In the genomic region with DNA sequence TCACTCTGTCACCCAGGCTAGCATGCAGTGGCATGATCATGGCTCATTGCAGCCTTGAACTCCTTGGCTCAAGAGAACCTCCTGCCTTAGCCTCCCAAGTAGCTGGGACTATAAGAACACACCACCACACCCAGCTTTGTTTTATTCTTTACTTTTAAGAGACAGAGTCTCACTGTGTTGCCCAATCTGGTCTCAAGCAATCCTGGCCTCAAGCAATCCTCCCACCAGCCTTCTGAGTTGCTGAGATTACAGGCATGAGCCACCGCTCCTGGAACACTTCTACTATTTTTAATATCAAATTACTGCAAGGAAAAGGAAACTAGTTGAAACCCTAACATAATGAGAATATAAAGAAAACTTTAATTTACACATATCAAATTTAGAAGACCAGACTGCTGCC, we compare ENCODE assay signal across 27 cellular contexts.
"Had no signal": no experiment of that assay in that cellular context is flagged by ENCODE, and none has a peak within 500 bp of the region (broad histone marks: within the 10 kb centered on the region; RNA-seq: fewer than 3 reads in every experiment).

No MANE protein-coding gene starts in this region.

- H3K27me3 ChIP-seq: colonic mucosa had no signal

- H3K27me3 Mint-ChIP-seq: activated B cell treated with CpG ODN at 0.5 μM for 24 hours, T-helper 17 cell had no signal

- H3K4me1 Mint-ChIP-seq: activated B cell treated with CpG ODN at 0.5 μM for 24 hours; activated naive CD4-positive, alpha-beta T cell treated with anti-CD3 and anti-CD28 coated beads, Interleukin-2, amount 50 U/mL, for 24 hours; activated naive CD8-positive, alpha-beta T cell treated with anti-CD3 and anti-CD28 coated beads for 36 hours; activated naive CD8-positive, alpha-beta T cell treated with anti-CD3 and anti-CD28 coated beads, Interleukin-2, amount 50 U/mL, for 24 hours; activated T-helper 17 cell treated with anti-CD3 and anti-CD28 coated beads, Interleukin-2, amount 50 U/mL, for 72 hours; T-helper 17 cell had no signal

- H3K9me3 Mint-ChIP-seq: T-helper 2 cell treated with Interferon-gamma antibody and Interleukin-4, amounts not matched to agents 5 μg/mL and 100 μg/mL, for 36 hours had no signal

- H3K36me3 ChIP-seq: colonic mucosa, WERI-Rb-1 had no signal

- H3K4me3 Mint-ChIP-seq: activated B cell treated with CpG ODN at 0.5 μM for 24 hours; activated CD8-positive, alpha-beta T cell treated with anti-CD3 and anti-CD28 coated beads for 36 hours; activated naive CD4-positive, alpha-beta T cell treated with anti-CD3 and anti-CD28 coated beads for 36 hours; activated naive CD4-positive, alpha-beta T cell treated with anti-CD3 and anti-CD28 coated beads, Interleukin-2, amount 50 U/mL, for 24 hours; activated naive CD8-positive, alpha-beta T cell treated with anti-CD3 and anti-CD28 coated beads for 36 hours; activated naive CD8-positive, alpha-beta T cell treated with anti-CD3 and anti-CD28 coated beads, Interleukin-2, amount 50 U/mL, for 24 hours; activated T-cell treated with anti-CD3 and anti-CD28 coated beads, Interleukin-2, amount 50 U/mL, for 4 hours; activated T-helper 17 cell treated with anti-CD3 and anti-CD28 coated beads, Interleukin-2, amount 50 U/mL, for 72 hours; T-helper 17 cell; T-helper 2 cell treated with Interferon-gamma antibody and Interleukin-4, amounts not matched to agents 5 μg/mL and 100 μg/mL, for 36 hours had no signal

- ATAC-seq: activated CD4-positive, CD25-positive, alpha-beta regulatory T cell treated with anti-CD3 and anti-CD28 coated beads, Interleukin-2, amount 50 U/mL, for 24 hours; activated CD8-positive, alpha-beta T cell treated with anti-CD3 and anti-CD28 coated beads for 36 hours; activated naive CD8-positive, alpha-beta T cell treated with anti-CD3 and anti-CD28 coated beads, Interleukin-2, amount 50 U/mL, for 24 hours; activated T-cell treated with anti-CD3 and anti-CD28 coated beads, Interleukin-2, amount 50 U/mL, for 4 hours; activated T-helper 17 cell treated with anti-CD3 and anti-CD28 coated beads, Interleukin-2, amount 50 U/mL, for 72 hours; esophagus mucosa; T-helper 17 cell had no signal

- H3K27ac ChIP-seq: colonic mucosa, WERI-Rb-1 had no signal

- H3K9me3 ChIP-seq: colonic mucosa had no signal

- H3K4me3 ChIP-seq: colonic mucosa had no signal

- H3K4me1 ChIP-seq: colonic mucosa had no signal

- H3K27ac Mint-ChIP-seq: activated B cell treated with CpG ODN at 0.5 μM for 24 hours; activated CD8-positive, alpha-beta T cell treated with anti-CD3 and anti-CD28 coated beads for 36 hours; activated naive CD4-positive, alpha-beta T cell treated with anti-CD3 and anti-CD28 coated beads for 36 hours; activated naive CD4-positive, alpha-beta T cell treated with anti-CD3 and anti-CD28 coated beads, Interleukin-2, amount 50 U/mL, for 24 hours; activated naive CD8-positive, alpha-beta T cell treated with anti-CD3 and anti-CD28 coated beads for 36 hours; activated naive CD8-positive, alpha-beta T cell treated with anti-CD3 and anti-CD28 coated beads, Interleukin-2, amount 50 U/mL, for 24 hours; activated T-helper 17 cell treated with anti-CD3 and anti-CD28 coated beads, Interleukin-2, amount 50 U/mL, for 72 hours; T-helper 17 cell; T-helper 2 cell treated with Interferon-gamma antibody and Interleukin-4, amounts not matched to agents 5 μg/mL and 100 μg/mL, for 36 hours had no signal

- DNase-seq: activated B cell treated with CpG ODN at 0.5 μM for 24 hours; activated CD4-positive, alpha-beta T cell treated with anti-CD3 and anti-CD28 coated beads for 48 hours; activated CD4-positive, alpha-beta T cell treated with anti-CD3 and anti-CD28 coated beads, Interleukin-2, amount 50 U/mL, for 1 hour; activated CD4-positive, alpha-beta T cell treated with anti-CD3 and anti-CD28 coated beads, Interleukin-2, amount 50 U/mL, for 48 hours; activated CD8-positive, alpha-beta memory T cell treated with anti-CD3 and anti-CD28 coated beads for 24 hours; activated CD8-positive, alpha-beta T cell treated with anti-CD3 and anti-CD28 coated beads for 36 hours; activated effector memory CD4-positive, alpha-beta T cell treated with Interleukin-2 at 50 U/mL for 16 hours; activated naive CD4-positive, alpha-beta T cell treated with anti-CD3 and anti-CD28 coated beads for 36 hours; activated naive CD8-positive, alpha-beta T cell treated with anti-CD3 and anti-CD28 coated beads for 36 hours; activated naive CD8-positive, alpha-beta T cell treated with anti-CD3 and anti-CD28 coated beads, Interleukin-2, amount 50 U/mL, for 24 hours; activated T-cell treated with anti-CD3 and anti-CD28 coated beads, Interleukin-2, amount 50 U/mL, for 4 hours; amniotic stem cell; anterior cingulate cortex; caudate nucleus; colonic mucosa; effector CD8-positive, alpha-beta T cell; head of caudate nucleus; hippocampal formation; T-helper 1 cell; T-helper 17 cell; T1000; WERI-Rb-1 had no signal
